18 cellular contexts compared by ENCODE assay signal in genomic region chr22:41660416-41660815, GRCh38. TPM values are rescaled to one million over a fixed set of nuclear protein-coding genes. Genes with fewer than 3 reads are reported as not detected.
A peak's percentile ranks its signal among the peaks of the same experiment; 100 is the strongest.
DNase-seq lines count a peak whose midpoint lies in the region; ATAC-seq and TF ChIP-seq lines count a peak whose summit lies in the region.
"Had no signal": no experiment of that assay in that cellular context is flagged by ENCODE, and none has a peak within 500 bp of the region (broad histone marks: within the 10 kb centered on the region; RNA-seq: fewer than 3 reads in every experiment).

No MANE protein-coding gene starts in this region.

- WGBS in heart right ventricle, 2 donors: 40 to 69% methylated on average over 3 of the region's 3 CpGs

- CTCF ChIA-PET in activated CD8-positive, alpha-beta T cell treated with anti-CD3 and anti-CD28 coated beads for 36 hours (lab: Charles Lee): interaction anchor here (1.9 to 3.0 kb wide), 2 partner anchors 18 to 37 kb away, joined by 4 to 10 read pairs; no protein-coding TSS in a partner anchor

- no peaks in the 10 kb centered on the region for H3K4me1 Mint-ChIP-seq in activated naive CD8-positive, alpha-beta T cell (ENCODE audit: low read depth)
- H3K4me1 Mint-ChIP-seq in activated naive CD8-positive, alpha-beta T cell treated with anti-CD3 and anti-CD28 coated beads, Interleukin-2, amount 50 U/mL, for 24 hours: no peaks in the 10 kb centered on the region
- no peaks in the 10 kb centered on the region for H3K4me1 Mint-ChIP-seq in activated CD8-positive, alpha-beta T cell treated with anti-CD3 and anti-CD28 coated beads for 36 hours (ENCODE audit: low read depth)
- H3K4me1 Mint-ChIP-seq in type B pancreatic cell (ENCODE audit: unreplicated experiment): no peaks in the 10 kb centered on the region

- no peaks in the 10 kb centered on the region for H3K27me3 Mint-ChIP-seq in activated naive CD8-positive, alpha-beta T cell
- no peaks in the 10 kb centered on the region for H3K27me3 Mint-ChIP-seq in activated naive CD8-positive, alpha-beta T cell treated with anti-CD3 and anti-CD28 coated beads, Interleukin-2, amount 50 U/mL, for 24 hours
- H3K27me3 Mint-ChIP-seq in activated CD8-positive, alpha-beta T cell treated with anti-CD3 and anti-CD28 coated beads for 36 hours: no peaks in the 10 kb centered on the region
- H3K27me3 Mint-ChIP-seq in type B pancreatic cell: no peaks in the 10 kb centered on the region

- no peaks in the 10 kb centered on the region for H3K36me3 Mint-ChIP-seq in activated naive CD8-positive, alpha-beta T cell
- peaks cover 63% of the 10 kb centered on the region for H3K36me3 Mint-ChIP-seq in activated naive CD8-positive, alpha-beta T cell treated with anti-CD3 and anti-CD28 coated beads, Interleukin-2, amount 50 U/mL, for 24 hours (ENCODE audit: low read depth)
- H3K36me3 Mint-ChIP-seq in activated CD8-positive, alpha-beta T cell treated with anti-CD3 and anti-CD28 coated beads for 36 hours (ENCODE audit: low read depth): peaks cover 63% of the 10 kb centered on the region
- H3K36me3 Mint-ChIP-seq in type B pancreatic cell: peaks cover 34% of the 10 kb centered on the region

- no peak for TF ChIP-seq CTCF in activated CD8-positive, alpha-beta T cell treated with anti-CD3 and anti-CD28 coated beads for 36 hours (IDR thresholded peaks at IDR 0.05)
- TF ChIP-seq CTCF in heart right ventricle (IDR thresholded peaks at IDR 0.05): no peak
- TF ChIP-seq CTCF in type B pancreatic cell (conservative IDR thresholded peaks at IDR 0.05): no peak

- no peaks in the 10 kb centered on the region for H3K9me3 ChIP-seq in heart right ventricle
- H3K9me3 ChIP-seq: breast epithelium, sigmoid colon, transverse colon had no signal

- peak overlapping the region; percentile 31 to 80 (median 59) for H3K27ac ChIP-seq in heart right ventricle
- H3K27ac ChIP-seq: breast epithelium, sigmoid colon, transverse colon had no signal

- peaks cover 4 to 100% (median 79%) of the 10 kb centered on the region in 9 donors for H3K36me3 ChIP-seq in heart right ventricle

- H3K4me1 ChIP-seq in heart right ventricle: peaks cover 0 to 20% (median 5%) of the 10 kb centered on the region in 9 donors
- H3K4me1 ChIP-seq: breast epithelium, sigmoid colon, transverse colon had no signal

- peak overlapping the region; percentile 23 for H3K27ac Mint-ChIP-seq in activated naive CD8-positive, alpha-beta T cell
- H3K27ac Mint-ChIP-seq in activated naive CD8-positive, alpha-beta T cell treated with anti-CD3 and anti-CD28 coated beads, Interleukin-2, amount 50 U/mL, for 24 hours: no peak overlapping the region
- H3K27ac Mint-ChIP-seq in activated CD8-positive, alpha-beta T cell treated with anti-CD3 and anti-CD28 coated beads for 36 hours: peak overlapping the region; percentile 55
- H3K27ac Mint-ChIP-seq in type B pancreatic cell: peak overlapping the region; percentile 10

- no peak for DNase-seq in activated naive CD8-positive, alpha-beta T cell treated with anti-CD3 and anti-CD28 coated beads, Interleukin-2, amount 50 U/mL, for 24 hours
- no peak for DNase-seq in activated CD8-positive, alpha-beta T cell treated with anti-CD3 and anti-CD28 coated beads for 36 hours
- DNase-seq in heart right ventricle: peak in 1 of 2 donors; percentile 69
- DNase-seq in type B pancreatic cell (ENCODE audit: extremely low spot score, unreplicated experiment): no peak
- DNase-seq in NCI-H146 (lab: John Stamatoyannopoulos, UW): no peak
- DNase-seq: activated CD4-positive, alpha-beta T cell treated with anti-CD3 and anti-CD28 coated beads for 4 hours; DMS153; SHP77; sigmoid colon; stimulated activated CD4-positive, alpha-beta T cell treated with anti-CD3 and anti-CD28 coated beads, Interleukin-2, amount 100 ng/mL, for 48 hours; T-helper 9 cell; transverse colon had no signal

- H3K9me3 Mint-ChIP-seq in activated naive CD8-positive, alpha-beta T cell (ENCODE audit: low read depth): no peaks in the 10 kb centered on the region
- no peaks in the 10 kb centered on the region for H3K9me3 Mint-ChIP-seq in activated naive CD8-positive, alpha-beta T cell treated with anti-CD3 and anti-CD28 coated beads, Interleukin-2, amount 50 U/mL, for 24 hours
- H3K9me3 Mint-ChIP-seq in activated CD8-positive, alpha-beta T cell treated with anti-CD3 and anti-CD28 coated beads for 36 hours: no peaks in the 10 kb centered on the region
- H3K9me3 Mint-ChIP-seq in type B pancreatic cell: no peaks in the 10 kb centered on the region

- intact Hi-C loops in activated CD8-positive, alpha-beta T cell treated with anti-CD3 and anti-CD28 coated beads for 36 hours (cut with micrococcal nuclease): no loop called here
- intact Hi-C loops in heart right ventricle (cut with DNase I): no loop called here

- H3K4me3 Mint-ChIP-seq in activated naive CD8-positive, alpha-beta T cell: no peak overlapping the region
- H3K4me3 Mint-ChIP-seq in activated naive CD8-positive, alpha-beta T cell treated with anti-CD3 and anti-CD28 coated beads, Interleukin-2, amount 50 U/mL, for 24 hours: no peak overlapping the region
- no peak overlapping the region for H3K4me3 Mint-ChIP-seq in activated CD8-positive, alpha-beta T cell treated with anti-CD3 and anti-CD28 coated beads for 36 hours
- H3K4me3 Mint-ChIP-seq in type B pancreatic cell: no peak overlapping the region

- POLR2A ChIA-PET in activated CD8-positive, alpha-beta T cell treated with anti-CD3 and anti-CD28 coated beads for 36 hours (lab: Charles Lee): interaction anchor here (1.3 to 1.6 kb wide), 4 partner anchors 9 to 39 kb away, joined by 3 to 4 read pairs (median 4); partner anchors contain the start of genes DESI1, SNU13 and XRCC6

- H3K4me3 ChIP-seq in heart right ventricle: no peak overlapping the region
- H3K4me3 ChIP-seq: breast epithelium, lung, sigmoid colon, transverse colon had no signal

- H3K27me3 ChIP-seq in heart right ventricle: no peaks in the 10 kb centered on the region
- H3K27me3 ChIP-seq: breast epithelium, sigmoid colon, transverse colon had no signal

- ATAC-seq in activated naive CD8-positive, alpha-beta T cell treated with anti-CD3 and anti-CD28 coated beads, Interleukin-2, amount 50 U/mL, for 24 hours: no peak
- ATAC-seq in activated CD8-positive, alpha-beta T cell treated with anti-CD3 and anti-CD28 coated beads for 36 hours: no peak
- ATAC-seq in heart right ventricle (peak; percentile 59 to 94 (median 88)), GM19328 (IDR thresholded peaks at IDR 0.05; ENCODE audit: unreplicated experiment) (no peak), HG03095 (IDR thresholded peaks at IDR 0.05; ENCODE audit: unreplicated experiment) (no peak)
- ATAC-seq: HepG2 had no signal

RNA-seq across cellular contexts. Expression of gene SNU13, which starts 28.3 kb away (rescaled TPM):
- 100 to 1,000 TPM; 275 to 299 TPM for total RNA-seq in activated CD8-positive, alpha-beta T cell treated with anti-CD3 and anti-CD28 coated beads for 36 hours
- total RNA-seq in heart right ventricle (100 to 1,000 TPM; 183 to 274 (median 195) TPM), type B pancreatic cell (ENCODE audit: low replicate concordance) (124 and 136 TPM in 2 replicates)
- polyA plus RNA-seq in heart right ventricle: 100 to 1,000 TPM; 203 to 323 TPM

RNA-seq across cellular contexts. Expression of gene MEI1, which starts 38.9 kb away (rescaled TPM):
- 10 to 100 TPM; 27.7 to 28.4 TPM for total RNA-seq in activated CD8-positive, alpha-beta T cell treated with anti-CD3 and anti-CD28 coated beads for 36 hours
- total RNA-seq in heart right ventricle: 1 to 10 TPM in 3 of 10 donors, under 1 TPM in 4, not detected in 3; 0.37 to 1.9 (median 0.71) TPM
- polyA plus RNA-seq in heart right ventricle: 1 to 10 TPM in 1 of 2 donors, under 1 TPM in 1; 0.52 to 1.3 TPM
- 0.90 and 1.2 TPM in 2 replicates for total RNA-seq in type B pancreatic cell (ENCODE audit: low replicate concordance)

RNA-seq across cellular contexts. Expression of gene XRCC6, which starts 39.3 kb away (rescaled TPM):
- 100 to 1,000 TPM; 424 to 425 TPM for total RNA-seq in activated CD8-positive, alpha-beta T cell treated with anti-CD3 and anti-CD28 coated beads for 36 hours
- 100 to 1,000 TPM; 152 to 192 (median 181) TPM for total RNA-seq in heart right ventricle
- 100 to 1,000 TPM; 103 to 185 TPM for polyA plus RNA-seq in heart right ventricle
- 234 and 302 TPM in 2 replicates for total RNA-seq in type B pancreatic cell (ENCODE audit: low replicate concordance)

RNA-seq across cellular contexts. Expression of gene DESI1, which starts 39.6 kb away (rescaled TPM):
- total RNA-seq in activated CD8-positive, alpha-beta T cell treated with anti-CD3 and anti-CD28 coated beads for 36 hours: 10 to 100 TPM; 48.0 to 55.1 TPM
- total RNA-seq in heart right ventricle (10 to 100 TPM; 27.6 to 49.6 (median 36.0) TPM), type B pancreatic cell (ENCODE audit: low replicate concordance) (30.3 and 31.5 TPM in 2 replicates)
- polyA plus RNA-seq in heart right ventricle: 10 to 100 TPM; 22.7 to 73.1 TPM

Comparison
In these comparisons a context has a peak if more than half of its experiments do, and no peak if none do; other contexts are left out.
1. ATAC-seq: peak in heart right ventricle (8 of 8); none in activated naive CD8-positive, alpha-beta T cell treated with anti-CD3 and anti-CD28 coated beads, Interleukin-2, amount 50 U/mL, for 24 hours (single experiment), activated CD8-positive, alpha-beta T cell treated with anti-CD3 and anti-CD28 coated beads for 36 hours (single experiment), GM19328 (single experiment) and HG03095 (single experiment).
2. RNA of gene MEI1, which starts 38.9 kb away (total RNA-seq): 27.7 to 28.4 TPM in activated CD8-positive, alpha-beta T cell treated with anti-CD3 and anti-CD28 coated beads for 36 hours; 0.90 to 1.2 TPM in type B pancreatic cell and 0.37 to 1.9 TPM in heart right ventricle; every median in the first group is over 4 times any median in the second.